Comparison of ENCODE assay signal across 27 cellular contexts in the genomic region with DNA sequence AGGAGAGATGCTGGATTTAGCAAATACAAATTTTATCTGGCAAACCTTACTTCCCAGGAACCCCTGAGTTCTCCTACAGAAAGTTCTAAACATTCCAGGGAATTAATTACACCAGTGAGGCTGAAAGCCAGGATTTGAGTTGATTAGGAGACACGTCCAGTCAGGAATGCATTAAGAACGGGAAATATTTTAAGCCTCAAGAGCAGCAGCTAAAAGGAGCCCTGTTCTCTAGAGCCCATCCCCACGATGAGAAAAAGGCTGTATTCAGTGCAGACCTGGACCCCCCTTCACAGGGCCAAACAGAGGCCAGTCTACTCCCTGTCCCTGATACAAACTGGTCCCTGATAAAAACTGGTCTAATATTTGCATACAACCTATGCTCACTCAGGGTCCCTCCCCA. TPM values are rescaled to one million over a fixed set of nuclear protein-coding genes. Genes with fewer than 3 reads are reported as not detected.
"Had no signal": no experiment of that assay in that cellular context is flagged by ENCODE, and none has a peak within 500 bp of the region (broad histone marks: within the 10 kb centered on the region; RNA-seq: fewer than 3 reads in every experiment).

No MANE protein-coding gene starts in this region.

- DNase-seq: activated CD4-positive, alpha-beta memory T cell treated with anti-CD3 and anti-CD28 coated beads, Interleukin-2, amount 10 ng/mL, durations not matched to agents 7 days and 5 days; activated CD4-positive, alpha-beta T cell treated with anti-CD3 and anti-CD28 coated beads for 36 hours; activated CD4-positive, alpha-beta T cell treated with anti-CD3 and anti-CD28 coated beads, Interleukin-2, amount 50 U/mL, for 1 hour; activated CD4-positive, CD25-positive, alpha-beta regulatory T cell; activated gamma-delta T cell treated with Interleukin-2 at 50 U/mL for 16 hours; activated naive CD4-positive, alpha-beta T cell treated with anti-CD3 and anti-CD28 coated beads, Interleukin-2, amount 10 ng/mL, durations not matched to agents 7 days and 5 days; activated naive CD8-positive, alpha-beta T cell treated with anti-CD3 and anti-CD28 coated beads for 36 hours; activated T-cell treated with anti-CD3 and anti-CD28 coated beads for 4 hours; activated T-cell treated with anti-CD3 and anti-CD28 coated beads, Interleukin-2, amount 50 U/mL, for 48 hours; caudate nucleus; Karpas-422; MM.1S; NCI-H1105; NCI-H1436; NCI-H187 treated with DMSO at 0.1 percent for 48 hours; NCI-H2081 treated with DMSO at 0.1 percent for 48 hours; NCI-H446; NCI-H524; PC-9; SHP77 treated with DMSO at 0.1 percent for 48 hours; T-helper 1 cell had no signal

- H3K27me3 ChIP-seq: breast epithelium had no signal

- H3K4me2 ChIP-seq: PC-9 had no signal

- H3K9me3 Mint-ChIP-seq: activated CD4-positive, alpha-beta memory T cell treated with anti-CD3 and anti-CD28 coated beads, Interleukin-2, amount 10 ng/mL, durations not matched to agents 7 days and 5 days; activated naive CD4-positive, alpha-beta T cell treated with anti-CD3 and anti-CD28 coated beads, Interleukin-2, amount 10 ng/mL, durations not matched to agents 7 days and 5 days; activated naive CD8-positive, alpha-beta T cell treated with anti-CD3 and anti-CD28 coated beads for 36 hours; activated T-helper 17 cell treated with anti-CD3 and anti-CD28 coated beads, Interleukin-2, amount 50 U/mL, for 72 hours had no signal

- H3K36me3 ChIP-seq: breast epithelium had no signal

- H3K4me3 ChIP-seq: breast epithelium, K562, PC-9 had no signal

- H3K9me3 ChIP-seq: breast epithelium had no signal

- H2AFZ ChIP-seq: PC-9 had no signal

- H3K27ac ChIP-seq: breast epithelium, PC-9, VCaP had no signal

- H3K27ac Mint-ChIP-seq: activated CD4-positive, alpha-beta memory T cell treated with anti-CD3 and anti-CD28 coated beads, Interleukin-2, amount 10 ng/mL, durations not matched to agents 7 days and 5 days; activated CD4-positive, alpha-beta T cell treated with anti-CD3 and anti-CD28 coated beads for 36 hours; activated naive CD4-positive, alpha-beta T cell treated with anti-CD3 and anti-CD28 coated beads, Interleukin-2, amount 10 ng/mL, durations not matched to agents 7 days and 5 days; activated naive CD8-positive, alpha-beta T cell treated with anti-CD3 and anti-CD28 coated beads for 36 hours; activated T-helper 17 cell treated with anti-CD3 and anti-CD28 coated beads, Interleukin-2, amount 50 U/mL, for 72 hours had no signal

- H3K4me1 ChIP-seq: breast epithelium had no signal

- ATAC-seq: activated CD4-positive, alpha-beta T cell treated with anti-CD3 and anti-CD28 coated beads for 36 hours; activated T-helper 17 cell treated with anti-CD3 and anti-CD28 coated beads, Interleukin-2, amount 50 U/mL, for 72 hours; K562 had no signal

- H3K36me3 Mint-ChIP-seq: activated naive CD4-positive, alpha-beta T cell treated with anti-CD3 and anti-CD28 coated beads, Interleukin-2, amount 10 ng/mL, durations not matched to agents 7 days and 5 days; activated naive CD8-positive, alpha-beta T cell treated with anti-CD3 and anti-CD28 coated beads for 36 hours had no signal

- H3K4me1 Mint-ChIP-seq: activated CD4-positive, alpha-beta memory T cell treated with anti-CD3 and anti-CD28 coated beads, Interleukin-2, amount 10 ng/mL, durations not matched to agents 7 days and 5 days; activated CD4-positive, alpha-beta T cell treated with anti-CD3 and anti-CD28 coated beads for 36 hours; activated naive CD4-positive, alpha-beta T cell treated with anti-CD3 and anti-CD28 coated beads, Interleukin-2, amount 10 ng/mL, durations not matched to agents 7 days and 5 days; activated naive CD8-positive, alpha-beta T cell treated with anti-CD3 and anti-CD28 coated beads for 36 hours; activated T-helper 17 cell treated with anti-CD3 and anti-CD28 coated beads, Interleukin-2, amount 50 U/mL, for 72 hours had no signal

- H3K4me3 Mint-ChIP-seq: activated CD4-positive, alpha-beta memory T cell treated with anti-CD3 and anti-CD28 coated beads, Interleukin-2, amount 10 ng/mL, durations not matched to agents 7 days and 5 days; activated CD4-positive, alpha-beta T cell treated with anti-CD3 and anti-CD28 coated beads for 36 hours; activated naive CD4-positive, alpha-beta T cell treated with anti-CD3 and anti-CD28 coated beads, Interleukin-2, amount 10 ng/mL, durations not matched to agents 7 days and 5 days; activated naive CD8-positive, alpha-beta T cell treated with anti-CD3 and anti-CD28 coated beads for 36 hours; activated T-helper 17 cell treated with anti-CD3 and anti-CD28 coated beads, Interleukin-2, amount 50 U/mL, for 72 hours had no signal

- H3K27me3 Mint-ChIP-seq: activated naive CD4-positive, alpha-beta T cell treated with anti-CD3 and anti-CD28 coated beads, Interleukin-2, amount 10 ng/mL, durations not matched to agents 7 days and 5 days; activated naive CD8-positive, alpha-beta T cell treated with anti-CD3 and anti-CD28 coated beads for 36 hours had no signal

RNA-seq across cellular contexts. Expression of a gene that starts 55.0 kb away (rescaled TPM):
- total RNA-seq: activated CD8-positive, alpha-beta memory T cell treated with anti-CD3 and anti-CD28 coated beads for 36 hours; activated naive CD8-positive, alpha-beta T cell treated with anti-CD3 and anti-CD28 coated beads for 36 hours; activated T-helper 17 cell treated with anti-CD3 and anti-CD28 coated beads, Interleukin-2, amount 50 U/mL, for 72 hours; K562; PC-9; T-helper 2 cell treated with Interferon-gamma antibody and Interleukin-4, amounts not matched to agents 100 ng/mL and 5 ng/mL, for 36 hours had no signal
